1 cellular context compared by ENCODE assay signal in genomic region chr19:48497728-48498575, GRCh38.
TF ChIP-seq lines count a peak whose summit lies in the region.

No MANE protein-coding gene starts in this region.

TF ChIP-seq in GM23338, 12 proteins besides CTCF, POLR2A, EP300 and RAD21 (continued from another document):
- TF ChIP-seq, protein P1, sequence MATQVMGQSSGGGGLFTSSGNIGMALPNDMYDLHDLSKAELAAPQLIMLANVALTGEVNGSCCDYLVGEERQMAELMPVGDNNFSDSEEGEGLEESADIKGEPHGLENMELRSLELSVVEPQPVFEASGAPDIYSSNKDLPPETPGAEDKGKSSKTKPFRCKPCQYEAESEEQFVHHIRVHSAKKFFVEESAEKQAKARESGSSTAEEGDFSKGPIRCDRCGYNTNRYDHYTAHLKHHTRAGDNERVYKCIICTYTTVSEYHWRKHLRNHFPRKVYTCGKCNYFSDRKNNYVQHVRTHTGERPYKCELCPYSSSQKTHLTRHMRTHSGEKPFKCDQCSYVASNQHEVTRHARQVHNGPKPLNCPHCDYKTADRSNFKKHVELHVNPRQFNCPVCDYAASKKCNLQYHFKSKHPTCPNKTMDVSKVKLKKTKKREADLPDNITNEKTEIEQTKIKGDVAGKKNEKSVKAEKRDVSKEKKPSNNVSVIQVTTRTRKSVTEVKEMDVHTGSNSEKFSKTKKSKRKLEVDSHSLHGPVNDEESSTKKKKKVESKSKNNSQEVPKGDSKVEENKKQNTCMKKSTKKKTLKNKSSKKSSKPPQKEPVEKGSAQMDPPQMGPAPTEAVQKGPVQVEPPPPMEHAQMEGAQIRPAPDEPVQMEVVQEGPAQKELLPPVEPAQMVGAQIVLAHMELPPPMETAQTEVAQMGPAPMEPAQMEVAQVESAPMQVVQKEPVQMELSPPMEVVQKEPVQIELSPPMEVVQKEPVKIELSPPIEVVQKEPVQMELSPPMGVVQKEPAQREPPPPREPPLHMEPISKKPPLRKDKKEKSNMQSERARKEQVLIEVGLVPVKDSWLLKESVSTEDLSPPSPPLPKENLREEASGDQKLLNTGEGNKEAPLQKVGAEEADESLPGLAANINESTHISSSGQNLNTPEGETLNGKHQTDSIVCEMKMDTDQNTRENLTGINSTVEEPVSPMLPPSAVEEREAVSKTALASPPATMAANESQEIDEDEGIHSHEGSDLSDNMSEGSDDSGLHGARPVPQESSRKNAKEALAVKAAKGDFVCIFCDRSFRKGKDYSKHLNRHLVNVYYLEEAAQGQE (IDR thresholded peaks at IDR 0.05; ENCODE audit: unreplicated experiment) = no peak
- TF ChIP-seq STAT1 (IDR thresholded peaks at IDR 0.05; ENCODE audit: unreplicated experiment) = no peak
- TF ChIP-seq ZNF462 (CRISPR knock-in tag; IDR thresholded peaks at IDR 0.05) = no peak
- TF ChIP-seq EZH2 (IDR thresholded peaks at IDR 0.05; ENCODE audit: low read depth, unreplicated experiment) = no peak
- no peak for TF ChIP-seq JUNB (IDR thresholded peaks at IDR 0.05; ENCODE audit: unreplicated experiment)
- no peak for TF ChIP-seq EZH2phosphoT487 (IDR thresholded peaks at IDR 0.05; ENCODE audit: unreplicated experiment)
- no peak for TF ChIP-seq ETS1 (IDR thresholded peaks at IDR 0.05)
- TF ChIP-seq POLR2AphosphoS5 (IDR thresholded peaks at IDR 0.05; ENCODE audit: low read depth) = no peak
- TF ChIP-seq NANOG (IDR thresholded peaks at IDR 0.05; ENCODE audit: borderline replicate concordance) = no peak
